8 cellular contexts compared by ENCODE assay signal in genomic region chr7:69598081-69598486, GRCh38. TPM values are rescaled to one million over a fixed set of nuclear protein-coding genes. Genes with fewer than 3 reads are reported as not detected.
DNase-seq lines count a peak whose midpoint lies in the region; ATAC-seq and TF ChIP-seq lines count a peak whose summit lies in the region.

AUTS2 (plus strand) TSS chr7:69598475; CDS start chr7:69599654, 1,179 bp downstream.

- no peak within 1 kb of the TSS for H3K27ac ChIP-seq in naive thymus-derived CD4-positive, alpha-beta T cell (ENCODE audit: low read depth, low read length)

- peaks cover 3 to 5% of the 10 kb centered on the region in 2 donors for H3K4me1 ChIP-seq in naive thymus-derived CD4-positive, alpha-beta T cell (ENCODE audit: control insufficient read depth in 2 of 2, insufficient read depth in 2 of 2, low read length in 2 of 2)

- H3K27me3 ChIP-seq in naive thymus-derived CD4-positive, alpha-beta T cell (ENCODE audit: control insufficient read depth in 2 of 2, insufficient read depth in 2 of 2, low read length in 2 of 2), result peaks cover 9 to 18% of the 10 kb centered on the region in 2 donors

- POLR2A ChIA-PET in naive thymus-derived CD4-positive, alpha-beta T cell (lab: Charles Lee), result no interaction called here

- DNase-seq in AG09319 (ENCODE audit: extremely low read depth, low read depth) (peak; percentile 35), NCI-H774 (lab: John Stamatoyannopoulos, UW) (peak; percentile 96), activated gamma-delta T cell (lab: John Stamatoyannopoulos, UW) (peak; percentile 61), fibroblast of the conjunctiva (ENCODE audit: low read depth) (peak; percentile 72), stromal cell of bone marrow (ENCODE audit: low read depth) (peak; percentile 81)
- peak in 7 of 9 donors; percentile 11 to 59 (median 30) for DNase-seq in naive thymus-derived CD4-positive, alpha-beta T cell

- H3K9me3 ChIP-seq in naive thymus-derived CD4-positive, alpha-beta T cell (ENCODE audit: control insufficient read depth in 2 of 3, low read length in 3 of 3), result no peaks in the 10 kb centered on the region

- CTCF ChIA-PET in naive thymus-derived CD4-positive, alpha-beta T cell (lab: Charles Lee), result no interaction called here

- intact Hi-C loops in naive thymus-derived CD4-positive, alpha-beta T cell (cut with micrococcal nuclease), result no loop called here

- peak within 1 kb of the TSS in 4 of 9 donors; percentile 5 to 51 (median 30) for H3K27ac Mint-ChIP-seq in naive thymus-derived CD4-positive, alpha-beta T cell

- ATAC-seq in GM19043 (IDR thresholded peaks at IDR 0.05; ENCODE audit: low read depth, unreplicated experiment) (peak; percentile 40), HG03354 (IDR thresholded peaks at IDR 0.05; ENCODE audit: poor library complexity, severe bottlenecking, unreplicated experiment) (peak; percentile 70)
- peak; percentile 77 for ATAC-seq in naive thymus-derived CD4-positive, alpha-beta T cell

- H3K36me3 ChIP-seq in naive thymus-derived CD4-positive, alpha-beta T cell (ENCODE audit: control insufficient read depth in 2 of 3, insufficient read depth in 3 of 3, low read length in 3 of 3), result no peaks in the 10 kb centered on the region

- no peak for TF ChIP-seq CTCF in AG09319 (IDR thresholded peaks at IDR 0.05; ENCODE audit: low read depth, low read length)

- H3K4me3 Mint-ChIP-seq in naive thymus-derived CD4-positive, alpha-beta T cell, result peak within 1 kb of the TSS; percentile 82 to 90 (median 86)

- H3K4me1 Mint-ChIP-seq in naive thymus-derived CD4-positive, alpha-beta T cell, result peaks cover 0 to 27% (median 14%) of the 10 kb centered on the region in 7 donors

- peak within 1 kb of the TSS; percentile 47 for H3K4me3 ChIP-seq in naive thymus-derived CD4-positive, alpha-beta T cell (ENCODE audit: low read length)

- H3K27me3 Mint-ChIP-seq in naive thymus-derived CD4-positive, alpha-beta T cell, result peaks cover 12 to 36% (median 22%) of the 10 kb centered on the region in 5 donors

- peaks cover 0 to 2% (median 0%) of the 10 kb centered on the region in 11 donors for H3K9me3 Mint-ChIP-seq in naive thymus-derived CD4-positive, alpha-beta T cell

- H3K36me3 Mint-ChIP-seq in naive thymus-derived CD4-positive, alpha-beta T cell, result no peaks in the 10 kb centered on the region

RNA-seq across cellular contexts. Expression of gene AUTS2, which starts in this region (rescaled TPM):
- 10 to 100 TPM in 1 of 5 experiments, 1 to 10 TPM in 4; 4.0 to 31.7 (median 5.1) TPM for total RNA-seq in naive thymus-derived CD4-positive, alpha-beta T cell
- under 1 TPM; 0.40 to 0.55 TPM for polyA plus RNA-seq in naive thymus-derived CD4-positive, alpha-beta T cell

Comparison
In these comparisons a context has a peak if more than half of its experiments do, and no peak if none do; other contexts are left out.
1. DNase-seq: peak in every context shown above with its lines; median percentile 96 in NCI-H774; 81 in stromal cell of bone marrow; 72 in fibroblast of the conjunctiva; 61 in activated gamma-delta T cell; 35 in AG09319; 30 in naive thymus-derived CD4-positive, alpha-beta T cell.